Comparison of ENCODE assay signal across 16 cellular contexts in genomic region chr6:163751032-163751525, GRCh38.
DNase-seq lines count a peak whose midpoint lies in the region; ATAC-seq, FAIRE-seq and TF ChIP-seq lines count a peak whose summit lies in the region.
"Had no signal": no experiment of that assay in that cellular context is flagged by ENCODE, and none has a peak within 500 bp of the region (broad histone marks: within the 10 kb centered on the region; RNA-seq: fewer than 3 reads in every experiment).

No MANE protein-coding gene starts in this region.

- H3K4me3 Mint-ChIP-seq in CD4-positive, alpha-beta memory T cell: peak overlapping the region in 7 of 8 donors; percentile 50 to 72 (median 59)
- no peak overlapping the region for H3K4me3 Mint-ChIP-seq in neural progenitor cell

- no peaks in the 10 kb centered on the region for H3K9me3 ChIP-seq in CD4-positive, alpha-beta memory T cell (ENCODE audit: control insufficient read depth in 1 of 2, low read length in 2 of 2)
- H3K9me3 ChIP-seq in H1 (ENCODE audit: insufficient read depth in 2 of 2, low read depth in 1 of 2, low read length in 1 of 2) (no peaks in the 10 kb centered on the region), neural progenitor cell (ENCODE audit: low read depth) (no peaks in the 10 kb centered on the region), right lobe of liver (no peaks in the 10 kb centered on the region), GM23248 (ENCODE audit: low read depth) (no peaks in the 10 kb centered on the region)

- H3K4me2 ChIP-seq in H1 (ENCODE audit: insufficient read depth in 1 of 2, low read depth in 2 of 2, low read length in 2 of 2) (no peak overlapping the region), neural progenitor cell (no peak overlapping the region), GM23248 (ENCODE audit: unreplicated experiment) (no peak overlapping the region)
- H3K4me2 ChIP-seq: hepatocyte had no signal

- CTCF ChIA-PET in CD4-positive, alpha-beta memory T cell (lab: Charles Lee; ENCODE audit: partially characterized antibody): no interaction called here
- CTCF ChIA-PET in RWPE1 (lab: Yijun Ruan, JAX): interaction anchor here (0.7 to 1.1 kb wide), 2 partner anchors 10 to 82 kb away, joined by 3 to 4 read pairs; no protein-coding TSS in a partner anchor
- CTCF ChIA-PET in H1 (lab: Charles Lee; ENCODE audit: partially characterized antibody): no interaction called here

- no peak overlapping the region for H2BK20ac ChIP-seq in H1 (ENCODE audit: low read length)

- H3K79me2 ChIP-seq in H1 (ENCODE audit: control insufficient read depth in 1 of 2, insufficient read depth in 2 of 2, low read length in 2 of 2) (no peaks in the 10 kb centered on the region), neural progenitor cell (ENCODE audit: low read depth) (no peaks in the 10 kb centered on the region), GM23248 (ENCODE audit: insufficient read depth) (no peaks in the 10 kb centered on the region)
- H3K79me2 ChIP-seq: hepatocyte had no signal

- intact Hi-C loops in CD4-positive, alpha-beta memory T cell (cut with micrococcal nuclease): no loop called here
- intact Hi-C loops in right lobe of liver (cut with DNase I): no loop called here

- H3K9ac ChIP-seq in H1 (replicated peaks in 1 of 4; ENCODE audit: extremely low read depth in 1 of 4, low read depth in 3 of 4, low read length in 3 of 4) (no peak overlapping the region), neural progenitor cell (no peak overlapping the region), GM23248 (no peak overlapping the region)

- peaks cover 7 to 12% of the 10 kb centered on the region in 2 donors for H3K27me3 Mint-ChIP-seq in CD4-positive, alpha-beta memory T cell
- peaks cover 6% of the 10 kb centered on the region for H3K27me3 Mint-ChIP-seq in neural progenitor cell (ENCODE audit: insufficient read depth, low read depth)

- no peaks in the 10 kb centered on the region for H3K27me3 ChIP-seq in CD4-positive, alpha-beta memory T cell (ENCODE audit: insufficient read depth, low read length)
- no peaks in the 10 kb centered on the region; a peak in 1 of 7 replicates for H3K27me3 ChIP-seq in H1 (replicated peaks in 1 of 4; ENCODE audit: control insufficient read depth in 3 of 4, extremely low read depth in 1 of 4, insufficient read depth in 3 of 4, low read length in 3 of 4)
- no peaks in the 10 kb centered on the region for H3K27me3 ChIP-seq in neural progenitor cell
- H3K27me3 ChIP-seq in right lobe of liver: no peaks in the 10 kb centered on the region
- no peaks in the 10 kb centered on the region; the same call in 1 of the 2 replicates for H3K27me3 ChIP-seq in GM23248 (replicated peaks; ENCODE audit: insufficient read depth)
- H3K27me3 ChIP-seq: hepatocyte had no signal

- no peak for FAIRE-seq in H1 (lab: Jason Lieb, UNC)
- FAIRE-seq: TTC549 had no signal

- H2AK5ac ChIP-seq in H1 (ENCODE audit: low read depth, low read length): no peak overlapping the region

- H3K14ac ChIP-seq in H1 (ENCODE audit: insufficient read length): no peak overlapping the region

- H3K9me3 Mint-ChIP-seq in CD4-positive, alpha-beta memory T cell: peaks cover 0 to 13% (median 5%) of the 10 kb centered on the region in 8 donors
- peaks cover 16% of the 10 kb centered on the region for H3K9me3 Mint-ChIP-seq in neural progenitor cell

- H2AFZ ChIP-seq in H1 (ENCODE audit: low read length): no peak overlapping the region
- H2AFZ ChIP-seq in neural progenitor cell (replicated peaks): peak overlapping the region; percentile 73
- H2AFZ ChIP-seq in GM23248: no peak overlapping the region
- H2AFZ ChIP-seq: hepatocyte had no signal

- H3K36me3 Mint-ChIP-seq in CD4-positive, alpha-beta memory T cell: peaks cover 0 to 3% of the 10 kb centered on the region in 2 donors
- H3K36me3 Mint-ChIP-seq in neural progenitor cell: peaks cover 2% of the 10 kb centered on the region

- in situ Hi-C loops in GM23248 (cut with MboI): no loop called here

- H3K27ac ChIP-seq in CD4-positive, alpha-beta memory T cell (ENCODE audit: low read depth, low read length): no peak overlapping the region
- H3K27ac ChIP-seq in RWPE1 (peak overlapping the region; percentile 85), H1 (ENCODE audit: low read depth, low read length) (no peak overlapping the region), neural progenitor cell (no peak overlapping the region), right lobe of liver (no peak overlapping the region), GM23248 (no peak overlapping the region)
- H3K27ac ChIP-seq: brain microvascular endothelial cell, hepatocyte had no signal

- no peaks in the 10 kb centered on the region for H4K20me1 ChIP-seq in H1 (replicated peaks in 1 of 2; ENCODE audit: control insufficient read depth in 1 of 2, insufficient read depth in 2 of 2, low read length in 2 of 2)
- no peaks in the 10 kb centered on the region for H4K20me1 ChIP-seq in neural progenitor cell (ENCODE audit: low read depth)
- H4K20me1 ChIP-seq in GM23248 (ENCODE audit: insufficient read depth): no peaks in the 10 kb centered on the region

- peaks cover 3 to 28% (median 6%) of the 10 kb centered on the region in 4 donors for H3K4me1 Mint-ChIP-seq in CD4-positive, alpha-beta memory T cell
- H3K4me1 Mint-ChIP-seq in neural progenitor cell: peaks cover 17% of the 10 kb centered on the region

- no peak overlapping the region for H3K18ac ChIP-seq in H1 (ENCODE audit: extremely low read depth, low read length)

- H3K56ac ChIP-seq in H1 (replicated peaks; ENCODE audit: insufficient read length, low read depth, low read length): no peak overlapping the region

- TF ChIP-seq POLR2A in H1 (IDR thresholded peaks at IDR 0.05; ENCODE audit: control extremely low read depth in 1 of 2, low read depth in 2 of 2, low read length in 2 of 2) (no peak), right lobe of liver (IDR thresholded peaks at IDR 0.05) (no peak)

- no peak overlapping the region for H2BK120ac ChIP-seq in H1 (replicated peaks; ENCODE audit: low read depth, low read length)

- no peak overlapping the region for H4K5ac ChIP-seq in H1 (ENCODE audit: insufficient read length, low read depth, low read length)

- no peak overlapping the region for H2BK5ac ChIP-seq in H1 (ENCODE audit: low read depth, low read length)

- H3K23me2 ChIP-seq in H1 (ENCODE audit: low read depth, low read length): no peaks in the 10 kb centered on the region

- H3K27ac Mint-ChIP-seq in CD4-positive, alpha-beta memory T cell: peak overlapping the region in 6 of 7 donors; percentile 55 to 90 (median 75)
- H3K27ac Mint-ChIP-seq in neural progenitor cell: peak overlapping the region; percentile 86

- H3K9me2 ChIP-seq in GM23248 (ENCODE audit: insufficient read depth): no peaks in the 10 kb centered on the region

- POLR2A ChIA-PET in CD4-positive, alpha-beta memory T cell (lab: Charles Lee; ENCODE audit: partially characterized antibody): no interaction called here
- POLR2A ChIA-PET in RWPE1 (lab: Yijun Ruan, JAX; ENCODE audit: low non-redundant PET) (no interaction called here), H1 (lab: Charles Lee; ENCODE audit: partially characterized antibody) (no interaction called here)

- no peaks in the 10 kb centered on the region for H3K79me1 ChIP-seq in H1 (ENCODE audit: low read depth, low read length)

- no peak overlapping the region for H4K8ac ChIP-seq in H1 (ENCODE audit: extremely low read depth, insufficient read depth, low read length)

- H3K36me3 ChIP-seq in CD4-positive, alpha-beta memory T cell (ENCODE audit: insufficient read depth, low read length): no peaks in the 10 kb centered on the region
- no peaks in the 10 kb centered on the region for H3K36me3 ChIP-seq in H1 (ENCODE audit: control insufficient read depth in 2 of 4, insufficient read depth in 4 of 4, low read length in 3 of 4)
- no peaks in the 10 kb centered on the region for H3K36me3 ChIP-seq in neural progenitor cell
- H3K36me3 ChIP-seq in right lobe of liver: no peaks in the 10 kb centered on the region
- H3K36me3 ChIP-seq in GM23248 (ENCODE audit: low read depth): no peaks in the 10 kb centered on the region
- H3K36me3 ChIP-seq: brain microvascular endothelial cell had no signal

- H3K23ac ChIP-seq in H1 (ENCODE audit: insufficient read length): no peak overlapping the region

- H3K4ac ChIP-seq in H1 (replicated peaks; ENCODE audit: insufficient read length, low read depth, low read length): no peak overlapping the region

- TF ChIP-seq EP300 in H1 (IDR thresholded peaks at IDR 0.05; ENCODE audit: borderline replicate concordance in 1 of 2, low read depth in 2 of 2, low read length in 2 of 2): no peak

- 90% methylated on average over 18 of the region's 18 CpGs; no CpG with 5 or more reads in 1 of the 2 experiments for WGBS in H1 (ENCODE audit: extremely low coverage in 1 of 2, insufficient coverage in 1 of 2, insufficient read length in 1 of 2, insufficient replicate concordance in 2 of 2, low coverage in 1 of 2, low lambda C conversion rate in 2 of 2, missing lambda C conversion rate in 1 of 2), 2 experiments
- 43% methylated on average over 14 of the region's 18 CpGs for WGBS in right lobe of liver (ENCODE audit: insufficient coverage, low coverage, low lambda C conversion rate, missing lambda C conversion rate)
- 70 to 73% methylated on average over 14 to 18 of the region's 18 CpGs for WGBS in GM23248 (ENCODE audit: low coverage in 1 of 2, low lambda C conversion rate in 2 of 2, missing lambda C conversion rate in 2 of 2), 2 experiments

- no peaks in the 10 kb centered on the region for H3K4me1 ChIP-seq in CD4-positive, alpha-beta memory T cell (ENCODE audit: insufficient read depth, low read length)
- H3K4me1 ChIP-seq in H1 (replicated peaks in 1 of 4; ENCODE audit: control insufficient read depth in 3 of 4, insufficient read depth in 4 of 4, low read length in 3 of 4): no peaks in the 10 kb centered on the region; a peak in 1 of 7 replicates
- H3K4me1 ChIP-seq in neural progenitor cell: peaks cover 9% of the 10 kb centered on the region
- no peaks in the 10 kb centered on the region for H3K4me1 ChIP-seq in right lobe of liver
- H3K4me1 ChIP-seq in GM23248 (ENCODE audit: insufficient read depth): peaks cover 3% of the 10 kb centered on the region

- TF ChIP-seq CTCF in RWPE1 (conservative IDR thresholded peaks at IDR 0.05; ENCODE audit: low read depth) (no peak), H1 (IDR thresholded peaks at IDR 0.05; ENCODE audit: control extremely low read depth in 1 of 3, insufficient read depth in 1 of 3, low read depth in 1 of 3, low read length in 3 of 3) (no peak), neural progenitor cell (IDR thresholded peaks at IDR 0.05) (no peak), right lobe of liver (IDR thresholded peaks at IDR 0.05) (no peak)

- no peak overlapping the region for H2BK15ac ChIP-seq in H1 (ENCODE audit: low read length)

- H4K91ac ChIP-seq in H1 (replicated peaks; ENCODE audit: insufficient read length, low read length): no peak overlapping the region

- DNase-seq in CD4-positive, alpha-beta memory T cell: peak in 2 of 5 donors; percentile 6 to 9
- DNase-seq in RWPE1 (ENCODE audit: low spot score) (peak; percentile 14), H1 (ENCODE audit: low read depth in 1 of 2, low spot score in 2 of 2) (no peak), neural progenitor cell (ENCODE audit: low spot score) (peak; percentile 62), right lobe of liver (no peak), GDM1 (lab: John Stamatoyannopoulos, UW) (no peak), SIG-M5 (lab: John Stamatoyannopoulos, UW) (no peak), GM23248 (no peak)
- DNase-seq: AML-193, brain microvascular endothelial cell, IMR-90, NCI-H1436, NCI-H524 treated with DMSO at 0.1 percent for 48 hours, RPMI8226 had no signal

- no peak for TF ChIP-seq RAD21 in H1 (IDR thresholded peaks at IDR 0.05 in 1 of 2, conservative IDR thresholded peaks at IDR 0.05 in 1 of 2; ENCODE audit: low read depth in 2 of 2, low read length in 2 of 2)

- ATAC-seq in right lobe of liver: no peak

- H3F3A ChIP-seq in neural progenitor cell (ENCODE audit: low read depth): no peaks in the 10 kb centered on the region
- H3F3A ChIP-seq in GM23248 (ENCODE audit: insufficient read depth): no peaks in the 10 kb centered on the region

- no peak overlapping the region for H3K4me3 ChIP-seq in CD4-positive, alpha-beta memory T cell (ENCODE audit: low read length in 2 of 2)
- H3K4me3 ChIP-seq in H1 (ENCODE audit: extremely low read depth in 1 of 4, insufficient read depth in 2 of 4, low read depth in 3 of 4, low read length in 4 of 4) (no peak overlapping the region), neural progenitor cell (no peak overlapping the region), right lobe of liver (no peak overlapping the region), GM23248 (no peak overlapping the region)
- H3K4me3 ChIP-seq: hepatocyte had no signal

- H2BK12ac ChIP-seq in H1 (ENCODE audit: low read depth, low read length): no peak overlapping the region

Comparison
In these comparisons a context has a peak if more than half of its experiments do, and no peak if none do; other contexts are left out.
1. DNase-seq: peak in RWPE1 (single experiment) and neural progenitor cell (single experiment); none in H1 (0 of 2), right lobe of liver (0 of 3), GDM1 (single experiment), SIG-M5 (single experiment) and GM23248 (single experiment).